Comparison of ENCODE assay signal across 8 cellular contexts in the genomic region with DNA sequence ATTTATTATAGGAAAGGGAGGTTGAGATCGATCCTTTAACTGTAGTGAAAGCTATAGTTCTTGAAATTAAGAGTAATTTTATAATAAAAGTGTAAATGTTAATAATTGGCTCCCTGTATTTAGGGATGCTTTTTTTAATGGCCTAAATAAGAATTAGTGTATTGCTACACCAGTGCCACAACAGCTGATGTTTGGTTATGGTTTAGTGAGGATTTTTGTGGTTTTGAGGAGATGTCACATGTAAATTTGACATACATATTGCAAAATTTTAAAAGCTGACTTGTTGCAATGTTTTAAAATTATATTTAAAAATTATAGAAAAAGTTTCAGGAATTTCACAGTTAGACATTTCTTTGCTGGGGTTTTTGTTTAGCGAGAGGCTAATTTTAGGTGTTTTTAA. TPM values are rescaled to one million over a fixed set of nuclear protein-coding genes. Genes with fewer than 3 reads are reported as not detected.
DNase-seq lines count a peak whose midpoint lies in the region; ATAC-seq and TF ChIP-seq lines count a peak whose summit lies in the region.

No MANE protein-coding gene starts in this region.

- H3K4me1 ChIP-seq in tibial nerve: peaks cover 0 to 58% (median 24%) of the 10 kb centered on the region in 4 donors

- peak overlapping the region; percentile 96 for H3K4me3 Mint-ChIP-seq in activated T-cell treated with anti-CD3 and anti-CD28 coated beads, Interleukin-2, amount 50 U/mL, for 24 hours
- H3K4me3 Mint-ChIP-seq in activated CD8-positive, alpha-beta T cell treated with anti-CD3 and anti-CD28 coated beads, Interleukin-2, amount 10 ng/mL, durations not matched to agents 7 days and 5 days: peak overlapping the region; percentile 92

- no peaks in the 10 kb centered on the region for H3K27me3 Mint-ChIP-seq in activated T-cell treated with anti-CD3 and anti-CD28 coated beads, Interleukin-2, amount 50 U/mL, for 24 hours
- H3K27me3 Mint-ChIP-seq in activated CD8-positive, alpha-beta T cell treated with anti-CD3 and anti-CD28 coated beads, Interleukin-2, amount 10 ng/mL, durations not matched to agents 7 days and 5 days (ENCODE audit: low read depth): no peaks in the 10 kb centered on the region

- CTCF ChIA-PET in activated CD8-positive, alpha-beta T cell treated with anti-CD3 and anti-CD28 coated beads, Interleukin-2, amount 10 ng/mL, durations not matched to agents 7 days and 5 days (lab: Charles Lee): interaction anchor here (1.0 to 2.6 kb wide), 8 partner anchors 12 to 376 kb away, joined by 3 to 10 read pairs (median 4); no protein-coding TSS in a partner anchor

- H3K36me3 ChIP-seq in tibial nerve: no peaks in the 10 kb centered on the region

- DNase-seq in activated T-cell treated with anti-CD3 and anti-CD28 coated beads, Interleukin-2, amount 50 U/mL, for 24 hours: no peak
- DNase-seq in activated T-cell treated with anti-CD3 and anti-CD28 coated beads, Interleukin-2, amount 50 U/mL, for 1 hour: no peak
- DNase-seq in activated CD8-positive, alpha-beta T cell treated with anti-CD3 and anti-CD28 coated beads, Interleukin-2, amount 10 ng/mL, durations not matched to agents 7 days and 5 days: no peak
- DNase-seq in iris pigment epithelial cell (ENCODE audit: low read depth): peak; percentile 77
- no peak for DNase-seq in tibial nerve (ENCODE audit: low spot score in 2 of 2)
- DNase-seq in C1 segment of cervical spinal cord (lab: John Stamatoyannopoulos, UW): no peak
- no peak for DNase-seq in NCI-H82 treated with DMSO at 0.1 percent for 48 hours (lab: John Stamatoyannopoulos, UW; ENCODE audit: unreplicated experiment)

- H3K9me3 ChIP-seq in tibial nerve: no peaks in the 10 kb centered on the region

- TF ChIP-seq CTCF in tibial nerve (IDR thresholded peaks at IDR 0.05): no peak

- H3K36me3 Mint-ChIP-seq in activated T-cell treated with anti-CD3 and anti-CD28 coated beads, Interleukin-2, amount 50 U/mL, for 24 hours (ENCODE audit: low read depth): peaks cover 63% of the 10 kb centered on the region
- H3K36me3 Mint-ChIP-seq in activated CD8-positive, alpha-beta T cell treated with anti-CD3 and anti-CD28 coated beads, Interleukin-2, amount 10 ng/mL, durations not matched to agents 7 days and 5 days (ENCODE audit: low read depth): peaks cover 29% of the 10 kb centered on the region

- no peak for TF ChIP-seq EP300 in tibial nerve (IDR thresholded peaks at IDR 0.05)

- POLR2A ChIA-PET in activated CD8-positive, alpha-beta T cell treated with anti-CD3 and anti-CD28 coated beads, Interleukin-2, amount 10 ng/mL, durations not matched to agents 7 days and 5 days (lab: Charles Lee): no interaction called here

- ATAC-seq in activated CD8-positive, alpha-beta T cell treated with anti-CD3 and anti-CD28 coated beads, Interleukin-2, amount 10 ng/mL, durations not matched to agents 7 days and 5 days: no peak
- no peak for ATAC-seq in GM19328 (IDR thresholded peaks at IDR 0.05; ENCODE audit: unreplicated experiment)

- peaks cover 56% of the 10 kb centered on the region for H3K4me1 Mint-ChIP-seq in activated T-cell treated with anti-CD3 and anti-CD28 coated beads, Interleukin-2, amount 50 U/mL, for 24 hours (ENCODE audit: low read depth)
- H3K4me1 Mint-ChIP-seq in activated CD8-positive, alpha-beta T cell treated with anti-CD3 and anti-CD28 coated beads, Interleukin-2, amount 10 ng/mL, durations not matched to agents 7 days and 5 days (ENCODE audit: low read depth): peaks cover 47% of the 10 kb centered on the region

- peak overlapping the region; percentile 76 for H3K27ac Mint-ChIP-seq in activated T-cell treated with anti-CD3 and anti-CD28 coated beads, Interleukin-2, amount 50 U/mL, for 24 hours
- no peak overlapping the region for H3K27ac Mint-ChIP-seq in activated CD8-positive, alpha-beta T cell treated with anti-CD3 and anti-CD28 coated beads, Interleukin-2, amount 10 ng/mL, durations not matched to agents 7 days and 5 days

- TF ChIP-seq POLR2A in tibial nerve (IDR thresholded peaks at IDR 0.05): no peak

- WGBS in tibial nerve, 2 donors: 17 to 22% methylated on average over 2 of the region's 2 CpGs

- no peaks in the 10 kb centered on the region for H3K27me3 ChIP-seq in tibial nerve

- peak overlapping the region in 2 of 4 donors; percentile 99 to 100 for H3K27ac ChIP-seq in tibial nerve

- H3K4me3 ChIP-seq in tibial nerve: peak overlapping the region; percentile 14 to 92 (median 91)

- no peaks in the 10 kb centered on the region for H3K9me3 Mint-ChIP-seq in activated T-cell treated with anti-CD3 and anti-CD28 coated beads, Interleukin-2, amount 50 U/mL, for 24 hours
- no peaks in the 10 kb centered on the region for H3K9me3 Mint-ChIP-seq in activated CD8-positive, alpha-beta T cell treated with anti-CD3 and anti-CD28 coated beads, Interleukin-2, amount 10 ng/mL, durations not matched to agents 7 days and 5 days (ENCODE audit: insufficient read depth)

RNA-seq across cellular contexts. Expression of a gene that starts 3.9 kb away (rescaled TPM):
- total RNA-seq in activated CD8-positive, alpha-beta T cell treated with anti-CD3 and anti-CD28 coated beads, Interleukin-2, amount 10 ng/mL, durations not matched to agents 7 days and 5 days: 1 to 10 TPM; 8.6 to 8.9 TPM
- 10 to 100 TPM; 12.5 to 15.9 (median 14.6) TPM for total RNA-seq in tibial nerve
